23 cellular contexts compared by ENCODE assay signal in the genomic region with DNA sequence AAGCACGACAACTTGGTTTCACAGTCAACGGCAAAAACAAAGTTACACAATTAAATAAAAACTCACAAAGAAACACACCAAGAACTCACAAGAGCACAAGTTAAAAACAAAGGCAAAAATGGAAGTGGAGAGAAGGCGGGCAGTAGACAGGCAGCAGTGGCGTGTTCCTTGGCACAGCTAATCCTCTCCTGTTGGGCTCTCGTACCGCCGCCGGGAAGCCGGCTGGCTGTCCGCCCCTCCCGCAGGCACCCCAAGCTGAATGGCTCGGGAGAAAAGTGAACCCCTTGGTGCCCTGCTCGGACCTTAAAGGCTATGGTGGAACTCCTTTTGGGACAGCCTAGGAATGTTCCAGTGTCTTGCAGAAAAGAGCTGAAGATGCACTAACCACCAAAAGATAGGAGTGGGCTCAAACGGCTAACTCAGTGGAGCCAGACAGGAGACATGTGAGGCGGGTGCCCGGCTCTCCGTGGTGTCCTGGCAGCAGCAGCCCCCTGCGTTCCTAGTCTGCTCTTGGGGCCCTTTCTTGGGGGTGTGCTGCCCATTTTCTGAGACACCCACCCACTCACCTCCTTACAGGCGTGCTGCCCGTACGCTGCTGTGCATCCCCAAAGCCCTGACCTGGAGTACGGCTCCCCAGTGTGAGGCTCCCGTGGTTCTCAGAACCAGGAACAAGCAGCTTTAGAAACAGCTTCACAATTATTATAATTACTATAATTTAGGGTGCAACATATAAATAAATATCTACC.
DNase-seq lines count a peak whose midpoint lies in the region; ATAC-seq and TF ChIP-seq lines count a peak whose summit lies in the region.
"Had no signal": no experiment of that assay in that cellular context is flagged by ENCODE, and none has a peak within 500 bp of the region (broad histone marks: within the 10 kb centered on the region; RNA-seq: fewer than 3 reads in every experiment).

No MANE protein-coding gene starts in this region.

- H3K27ac ChIP-seq in colonic mucosa (peak overlapping the region; percentile 51), layer of hippocampus (ENCODE audit: low read depth, low read length) (peak overlapping the region; percentile 55), rectal smooth muscle tissue (ENCODE audit: low read depth, low read length) (peak overlapping the region; percentile 83)
- H3K27ac ChIP-seq: SK-N-MC, VCaP had no signal

- intact Hi-C loops in colonic mucosa (cut with DNase I) = no loop called here

- H3K4me3 ChIP-seq in colonic mucosa (no peak overlapping the region), rectal smooth muscle tissue (ENCODE audit: low read length) (no peak overlapping the region)
- H3K4me3 ChIP-seq: SK-N-MC had no signal

- no peaks in the 10 kb centered on the region for H3K9me3 ChIP-seq in colonic mucosa
- H3K9me3 ChIP-seq: BE2C had no signal

- no peaks in the 10 kb centered on the region for H3K4me1 ChIP-seq in colonic mucosa
- peaks cover 12% of the 10 kb centered on the region for H3K4me1 ChIP-seq in rectal smooth muscle tissue (ENCODE audit: control insufficient read depth, insufficient read depth, low read length)

- DNase-seq in Ammon's horn (ENCODE audit: low spot score) (peak; percentile 73), colonic mucosa (no peak), inferior parietal cortex (ENCODE audit: extremely low spot score) (no peak), NCI-H748 (lab: John Stamatoyannopoulos, UW; ENCODE audit: unreplicated experiment) (no peak)
- DNase-seq: activated CD4-positive, alpha-beta T cell treated with anti-CD3 and anti-CD28 coated beads, Interleukin-2, amount 10 ng/mL, durations not matched to agents 7 days and 5 days; activated naive CD8-positive, alpha-beta T cell treated with anti-CD3 and anti-CD28 coated beads, Interleukin-2, amount 50 U/mL, for 24 hours; BE2C; COR-L47; effector CD8-positive, alpha-beta T cell; HCEC 1CT; Kasumi-1; NCI-H1048; NCI-H187 treated with DMSO at 0.1 percent for 48 hours; NCI-H345; NK-92 treated with Interleukin-12 subunit alpha and Interleukin-12 subunit beta, amount 100 ng/mL, for 24 hours; stimulated activated CD4-positive, alpha-beta T cell treated with anti-CD3 and anti-CD28 coated beads, Interleukin-4, amount 100 ng/mL, for 24 hours; T-helper 2 cell had no signal

- H3K36me3 ChIP-seq in colonic mucosa (peaks cover 5% of the 10 kb centered on the region), rectal smooth muscle tissue (ENCODE audit: control insufficient read depth, insufficient read depth, low read length) (peaks cover 16% of the 10 kb centered on the region)

- ATAC-seq in HG02678 (IDR thresholded peaks at IDR 0.05; ENCODE audit: unreplicated experiment) (no peak), HG03442 (IDR thresholded peaks at IDR 0.05; ENCODE audit: unreplicated experiment) (no peak)
- ATAC-seq: activated naive CD8-positive, alpha-beta T cell treated with anti-CD3 and anti-CD28 coated beads, Interleukin-2, amount 50 U/mL, for 24 hours had no signal

- H3K27me3 ChIP-seq in colonic mucosa (no peaks in the 10 kb centered on the region), layer of hippocampus (ENCODE audit: control insufficient read depth, insufficient read depth, low read length) (no peaks in the 10 kb centered on the region), rectal smooth muscle tissue (ENCODE audit: control insufficient read depth, insufficient read depth, low read length) (no peaks in the 10 kb centered on the region)
- H3K27me3 ChIP-seq: BE2C had no signal

- peak overlapping the region in 1 of 2 donors; percentile 85 for H3K9ac ChIP-seq in colonic mucosa (ENCODE audit: low read depth in 2 of 2, low read length in 2 of 2)
- H3K9ac ChIP-seq in rectal smooth muscle tissue (ENCODE audit: low read length) = no peak overlapping the region

- no peak for TF ChIP-seq CTCF in colonic mucosa (IDR thresholded peaks at IDR 0.05)
